24 cellular contexts compared by ENCODE assay signal in the genomic region with DNA sequence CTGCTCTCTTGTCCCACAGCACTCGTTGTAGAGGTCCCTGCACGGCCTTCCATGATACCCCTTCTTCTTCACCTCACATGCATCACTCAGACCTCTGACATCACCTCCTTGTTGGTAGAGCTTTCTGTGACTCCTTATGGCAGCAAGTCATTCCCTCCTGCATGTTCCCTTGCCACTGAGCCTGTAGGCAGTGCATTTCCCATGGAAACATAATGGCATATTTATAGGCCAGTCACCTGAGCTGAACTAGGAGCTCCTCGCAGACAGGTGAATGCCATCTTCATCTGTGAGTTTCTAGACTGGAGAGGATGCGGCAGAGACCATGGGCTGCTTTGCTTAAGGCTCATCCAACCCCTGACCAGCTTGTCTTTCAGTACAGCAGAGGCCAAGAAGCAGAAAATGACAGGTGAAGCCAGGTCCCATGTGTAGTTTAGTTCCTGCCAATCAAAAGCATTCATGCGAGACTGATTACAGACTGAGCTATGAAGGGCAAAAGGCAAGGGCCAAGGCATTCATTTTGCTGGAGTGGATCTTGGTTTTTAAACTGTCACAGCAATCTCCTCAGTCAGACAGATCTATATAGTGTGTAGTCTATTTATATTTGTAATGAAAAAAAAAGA. TPM values are rescaled to one million over a fixed set of nuclear protein-coding genes. Genes with fewer than 3 reads are reported as not detected.
DNase-seq lines count a peak whose midpoint lies in the region; ATAC-seq and TF ChIP-seq lines count a peak whose summit lies in the region.
"Had no signal": no experiment of that assay in that cellular context is flagged by ENCODE, and none has a peak within 500 bp of the region (broad histone marks: within the 10 kb centered on the region; RNA-seq: fewer than 3 reads in every experiment).

No MANE protein-coding gene starts in this region.

- H3K4me3 ChIP-seq in Karpas-422 (ENCODE audit: low read length): no peak overlapping the region
- H3K4me3 ChIP-seq: colonic mucosa, HAP-1, heart left ventricle, prostate gland, tibial nerve had no signal

- H3K4ac ChIP-seq in H9 (ENCODE audit: low read depth, low read length): no peak overlapping the region

- H3K9me3 ChIP-seq in Karpas-422 (ENCODE audit: low read length): no peaks in the 10 kb centered on the region
- no peaks in the 10 kb centered on the region for H3K9me3 ChIP-seq in H9 (ENCODE audit: control insufficient read depth, low read depth, low read length)
- H3K9me3 ChIP-seq: colonic mucosa, HAP-1, prostate gland had no signal

- no peak overlapping the region for H3K27ac Mint-ChIP-seq in H9
- H3K27ac Mint-ChIP-seq: activated CD4-positive, alpha-beta T cell treated with anti-CD3 and anti-CD28 coated beads, Interleukin-2, amount 10 ng/mL, durations not matched to agents 7 days and 5 days; activated CD8-positive, alpha-beta memory T cell treated with anti-CD3 and anti-CD28 coated beads, Interleukin-2, amount 10 ng/mL, durations not matched to agents 7 days and 5 days; activated T-cell treated with anti-CD3 and anti-CD28 coated beads, Interleukin-2, amount 50 U/mL, for 72 hours; effector memory CD8-positive, alpha-beta T cell; memory B cell had no signal

- no peak overlapping the region for H3K56ac ChIP-seq in H9 (ENCODE audit: insufficient read length, low read depth, low read length)

- no peaks in the 10 kb centered on the region for H3K79me2 ChIP-seq in Karpas-422 (ENCODE audit: low read length)
- H3K79me2 ChIP-seq in H9 (ENCODE audit: insufficient read depth, low read length): no peaks in the 10 kb centered on the region

- H2BK12ac ChIP-seq in H9 (ENCODE audit: insufficient read length, low read depth, low read length): no peak overlapping the region

- peaks cover 18 to 19% of the 10 kb centered on the region in 2 experiments for H3K4me1 Mint-ChIP-seq in H9
- H3K4me1 Mint-ChIP-seq: activated CD4-positive, alpha-beta T cell treated with anti-CD3 and anti-CD28 coated beads, Interleukin-2, amount 10 ng/mL, durations not matched to agents 7 days and 5 days; activated CD8-positive, alpha-beta memory T cell treated with anti-CD3 and anti-CD28 coated beads, Interleukin-2, amount 10 ng/mL, durations not matched to agents 7 days and 5 days had no signal

- H3K9me3 Mint-ChIP-seq in H9: no peaks in the 10 kb centered on the region
- H3K9me3 Mint-ChIP-seq: activated CD4-positive, alpha-beta T cell treated with anti-CD3 and anti-CD28 coated beads, Interleukin-2, amount 10 ng/mL, durations not matched to agents 7 days and 5 days; effector memory CD8-positive, alpha-beta T cell; memory B cell had no signal

- H3T11ph ChIP-seq in H9 (ENCODE audit: low read length): no peak overlapping the region

- no peaks in the 10 kb centered on the region for H3K27me3 ChIP-seq in Karpas-422 (ENCODE audit: low read length)
- H3K27me3 ChIP-seq in H9 (ENCODE audit: insufficient read depth, low read length): no peaks in the 10 kb centered on the region; the same call in 1 of the 2 replicates
- H3K27me3 ChIP-seq: colonic mucosa, tibial nerve had no signal

- TF ChIP-seq CTCF in H9 (conservative IDR thresholded peaks at IDR 0.05): no peak

- H3K36me3 ChIP-seq in Karpas-422 (ENCODE audit: insufficient read depth, low read length): no peaks in the 10 kb centered on the region
- H3K36me3 ChIP-seq: colonic mucosa, HAP-1, heart left ventricle, prostate gland, tibial nerve had no signal

- no CpG with 5 or more reads among the region's 5 CpGs for WGBS in H9 (ENCODE audit: extremely low coverage, insufficient read length, low lambda C conversion rate)

- H4K5ac ChIP-seq in H9 (ENCODE audit: insufficient read length, low read depth, low read length): no peak overlapping the region

- no peak overlapping the region for H2AK5ac ChIP-seq in H9 (ENCODE audit: insufficient read length, low read length)

- no peaks in the 10 kb centered on the region for H3K79me1 ChIP-seq in H9 (ENCODE audit: insufficient read depth, low read depth, low read length, poor library complexity, severe bottlenecking)

- no peak overlapping the region for H3K18ac ChIP-seq in H9 (ENCODE audit: insufficient read length, low read depth, low read length)

- H3K4me2 ChIP-seq in Karpas-422 (ENCODE audit: low read depth, low read length, poor library complexity, severe bottlenecking) (peak overlapping the region; percentile 40), H9 (ENCODE audit: insufficient read depth, insufficient read length, low read length) (no peak overlapping the region)

- H4K8ac ChIP-seq in H9 (replicated peaks; ENCODE audit: insufficient read length, low read depth, low read length): no peak overlapping the region

- peaks cover 47% of the 10 kb centered on the region for H3K4me1 ChIP-seq in Karpas-422 (ENCODE audit: low read length)
- peaks cover 3% of the 10 kb centered on the region; the same call in 1 of the 2 replicates for H3K4me1 ChIP-seq in H9 (ENCODE audit: insufficient read depth, low read length)
- H3K4me1 ChIP-seq: colonic mucosa, heart left ventricle, prostate gland, tibial nerve had no signal

- H4K91ac ChIP-seq in H9 (ENCODE audit: insufficient read length, low read depth, low read length): no peak overlapping the region

- no peak overlapping the region for H3K27ac ChIP-seq in Karpas-422 (ENCODE audit: low read length)
- no peak overlapping the region for H3K27ac ChIP-seq in H9 (ENCODE audit: insufficient read length, low read depth, low read length)
- H3K27ac ChIP-seq: colonic mucosa, heart left ventricle, prostate gland, tibial nerve, VCaP had no signal

- no peak overlapping the region for H3K23ac ChIP-seq in H9 (ENCODE audit: insufficient read length, low read depth, low read length)

- H2AFZ ChIP-seq in Karpas-422 (ENCODE audit: low read length) (no peak overlapping the region), H9 (ENCODE audit: low read length) (no peak overlapping the region)

- no peaks in the 10 kb centered on the region for H3K36me3 Mint-ChIP-seq in H9 (ENCODE audit: insufficient read depth in 1 of 3, low read depth in 3 of 3)
- H3K36me3 Mint-ChIP-seq: activated CD8-positive, alpha-beta memory T cell treated with anti-CD3 and anti-CD28 coated beads, Interleukin-2, amount 10 ng/mL, durations not matched to agents 7 days and 5 days; memory B cell had no signal

- H3K14ac ChIP-seq in H9 (ENCODE audit: insufficient read depth, low read length): no peak overlapping the region

- no peak overlapping the region for H2BK5ac ChIP-seq in H9 (ENCODE audit: insufficient read length, low read length)

- no peaks in the 10 kb centered on the region for H3K23me2 ChIP-seq in H9 (ENCODE audit: insufficient read length, low read depth, low read length, poor library complexity, severe bottlenecking)

- no peak overlapping the region for H2BK120ac ChIP-seq in H9 (ENCODE audit: low read depth, low read length, poor library complexity, severe bottlenecking)

- DNase-seq in Karpas-422: peak; percentile 62
- peak; percentile 52 for DNase-seq in NCI-H187 treated with DMSO at 0.1 percent for 48 hours (lab: John Stamatoyannopoulos, UW)
- DNase-seq in NCI-H526 treated with DMSO at 0.1 percent for 48 hours (lab: John Stamatoyannopoulos, UW): peak; percentile 62
- peak; percentile 71 for DNase-seq in left kidney (ENCODE audit: low read depth, low spot score)
- no peak for DNase-seq in H9
- no peak for DNase-seq in GDM1 (lab: John Stamatoyannopoulos, UW)
- no peak for DNase-seq in GM19240 (ENCODE audit: insufficient read length, low spot score)
- DNase-seq: activated CD4-positive, alpha-beta T cell treated with anti-CD3 and anti-CD28 coated beads, Interleukin-2, amount 10 ng/mL, durations not matched to agents 7 days and 5 days; activated CD8-positive, alpha-beta memory T cell treated with anti-CD3 and anti-CD28 coated beads, Interleukin-2, amount 10 ng/mL, durations not matched to agents 7 days and 5 days; activated naive CD4-positive, alpha-beta T cell treated with anti-CD3 and anti-CD28 coated beads, Interleukin-2, amount 50 U/mL, for 16 hours; activated T-cell treated with anti-CD3 and anti-CD28 coated beads, Interleukin-2, amount 50 U/mL, for 72 hours; colonic mucosa; effector memory CD8-positive, alpha-beta T cell; foreskin fibroblast; heart left ventricle; left cardiac atrium; NCI-H1092; stimulated activated CD8-positive, alpha-beta memory T cell treated with anti-CD3 and anti-CD28 coated beads, Interleukin-4, amount 100 ng/mL, for 48 hours had no signal

- H4K20me1 ChIP-seq in Karpas-422 (ENCODE audit: insufficient read depth, low read depth, low read length) (no peaks in the 10 kb centered on the region), H9 (ENCODE audit: control insufficient read depth, insufficient read depth, insufficient read length) (no peaks in the 10 kb centered on the region)

- no peak for ATAC-seq in HG03196 (IDR thresholded peaks at IDR 0.05; ENCODE audit: unreplicated experiment)
- ATAC-seq: activated CD8-positive, alpha-beta memory T cell treated with anti-CD3 and anti-CD28 coated beads, Interleukin-2, amount 10 ng/mL, durations not matched to agents 7 days and 5 days; activated T-cell treated with anti-CD3 and anti-CD28 coated beads, Interleukin-2, amount 50 U/mL, for 72 hours; effector memory CD8-positive, alpha-beta T cell; heart left ventricle; left cardiac atrium had no signal

- peaks cover 6% of the 10 kb centered on the region for H3K27me3 Mint-ChIP-seq in H9 (ENCODE audit: low read depth)
- H3K27me3 Mint-ChIP-seq: activated CD8-positive, alpha-beta memory T cell treated with anti-CD3 and anti-CD28 coated beads, Interleukin-2, amount 10 ng/mL, durations not matched to agents 7 days and 5 days; memory B cell had no signal

- H3K9ac ChIP-seq in Karpas-422 (ENCODE audit: low read length) (no peak overlapping the region), H9 (ENCODE audit: extremely low read depth, insufficient read length, low read length) (no peak overlapping the region)

- no peak overlapping the region for H2BK20ac ChIP-seq in H9 (ENCODE audit: low read depth, low read length, poor library complexity, severe bottlenecking)

- no peak overlapping the region for H3K4me3 Mint-ChIP-seq in H9
- H3K4me3 Mint-ChIP-seq: activated CD4-positive, alpha-beta T cell treated with anti-CD3 and anti-CD28 coated beads, Interleukin-2, amount 10 ng/mL, durations not matched to agents 7 days and 5 days; activated CD8-positive, alpha-beta memory T cell treated with anti-CD3 and anti-CD28 coated beads, Interleukin-2, amount 10 ng/mL, durations not matched to agents 7 days and 5 days; activated T-cell treated with anti-CD3 and anti-CD28 coated beads, Interleukin-2, amount 50 U/mL, for 72 hours; effector memory CD8-positive, alpha-beta T cell; memory B cell had no signal

- H2BK15ac ChIP-seq in H9 (ENCODE audit: low read depth, low read length): no peak overlapping the region

- no peaks in the 10 kb centered on the region for H3K9me2 ChIP-seq in Karpas-422 (replicated peaks; ENCODE audit: insufficient read depth, low read length)

RNA-seq across cellular contexts. Expression of a gene that starts 59.4 kb away (rescaled TPM):
- 12.0 and 17.1 TPM in 2 replicates for total RNA-seq in Karpas-422 (2014; rRNA removed; shearing (Covaris generic); ENCODE audit: low replicate concordance)
- 56.1 and 76.3 TPM in 2 replicates for total RNA-seq in H9 (2021)

Comparison
In these comparisons a context has a peak if more than half of its experiments do, and no peak if none do; other contexts are left out.
1. DNase-seq: peak in Karpas-422 (single experiment), NCI-H187 treated with DMSO at 0.1 percent for 48 hours (single experiment), NCI-H526 treated with DMSO at 0.1 percent for 48 hours (single experiment) and left kidney (single experiment); none in H9 (single experiment), GDM1 (single experiment) and GM19240 (single experiment).